ENCODE assay signal across 9 cellular contexts in the genomic region with DNA sequence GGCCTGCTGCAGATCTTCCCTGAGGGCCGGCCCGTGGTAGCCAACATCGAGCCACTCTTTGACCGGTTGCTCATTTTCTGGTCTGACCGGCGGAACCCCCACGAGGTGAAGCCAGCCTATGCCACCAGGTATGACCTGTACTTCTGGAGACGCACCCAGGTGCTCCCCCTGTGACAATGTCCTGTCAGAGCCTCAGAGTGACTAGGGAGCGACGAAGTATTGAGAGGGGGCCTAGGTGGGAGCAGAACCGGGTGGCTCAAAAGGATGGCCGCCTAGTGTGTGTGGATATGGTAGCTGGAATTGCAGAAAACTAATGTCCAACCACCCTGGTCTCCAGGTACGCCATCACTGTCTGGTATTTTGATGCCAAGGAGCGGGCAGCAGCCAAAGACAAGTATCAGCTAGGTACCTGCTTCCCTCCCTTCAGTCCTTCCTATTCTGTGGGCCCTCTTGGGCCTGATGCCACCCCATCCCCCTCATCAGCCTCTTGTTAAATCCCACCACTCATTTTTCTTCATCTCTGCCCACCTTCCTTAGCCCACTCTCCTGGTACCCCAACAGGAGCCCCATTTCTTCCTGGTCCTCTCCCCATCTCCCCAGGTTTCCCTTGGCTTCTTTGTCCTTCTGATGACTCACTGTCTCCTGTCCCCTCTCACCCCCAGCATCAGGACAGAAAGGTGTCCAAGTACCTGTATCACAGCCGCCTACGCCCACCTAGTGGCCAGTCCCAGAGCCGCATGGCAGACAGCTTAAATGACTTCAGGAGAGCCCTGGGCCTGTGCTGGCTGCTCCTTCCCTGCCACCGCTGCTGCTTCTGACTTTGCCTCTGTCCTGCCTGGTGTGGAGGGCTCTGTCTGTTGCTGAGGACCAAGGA. TPM values are rescaled to one million over a fixed set of nuclear protein-coding genes. Genes with fewer than 3 reads are reported as not detected.
A peak's percentile ranks its signal among the peaks of the same experiment; 100 is the strongest.
DNase-seq lines count a peak whose midpoint lies in the region; ATAC-seq and TF ChIP-seq lines count a peak whose summit lies in the region.
"Had no signal": no experiment of that assay in that cellular context is flagged by ENCODE, and none has a peak within 500 bp of the region (broad histone marks: within the 10 kb centered on the region; RNA-seq: fewer than 3 reads in every experiment).

No MANE protein-coding gene starts in this region.

- H3K27ac ChIP-seq in adrenal gland (peak overlapping the region in 3 of 5 donors; percentile 46 to 94 (median 90)), right lobe of liver (peak overlapping the region in 1 of 3 donors; percentile 2)

- H3K4me3 ChIP-seq in AG04449 (ENCODE audit: low read depth, low read length) (no peak overlapping the region), adrenal gland (no peak overlapping the region), right lobe of liver (no peak overlapping the region)

- CTCF ChIA-PET in AG04449 (lab: Yijun Ruan, JAX), result interaction anchor here (0.7 to 5.6 kb wide), 22 partner anchors 9 to 155 kb away, joined by 3 to 58 read pairs (median 3); partner anchors contain the start of gene RAB4B

- DNase-seq in AG04449 (ENCODE audit: low read depth, low spot score) (no peak), GM13977 (ENCODE audit: low spot score) (no peak), adrenal gland (no peak), right lobe of liver (peak in 1 of 3 donors; percentile 56), hippocampal formation (lab: John Stamatoyannopoulos, UW) (no peak), activated gamma-delta T cell treated with Interleukin-2 at 50 U/mL for 16 hours (no peak)

- H3K36me3 ChIP-seq in adrenal gland (replicated peaks in 1 of 2) (peaks cover 0 to 30% of the 10 kb centered on the region in 2 donors), right lobe of liver (peaks cover 0 to 26% (median 9%) of the 10 kb centered on the region in 4 donors)

- intact Hi-C loops in adrenal gland (cut with DNase I), result loop anchor here in 1 of 2 donors (5.0 kb wide), 1 partner anchor 145 kb away; no protein-coding TSS in a partner anchor
- intact Hi-C loops in right lobe of liver (cut with DNase I), result loop anchor here in 1 of 2 donors (10.0 kb wide), 1 partner anchor 143 kb away; no protein-coding TSS in a partner anchor

- 71 to 78% (median 75%) methylated on average over 14 to 18 of the region's 18 CpGs for WGBS in adrenal gland, 4 donors
- 70% methylated on average over 7 of the region's 18 CpGs for WGBS in right lobe of liver (ENCODE audit: insufficient coverage, low coverage, low lambda C conversion rate, missing lambda C conversion rate)

- TF ChIP-seq POLR2A in adrenal gland (IDR thresholded peaks at IDR 0.05), result no peak
- TF ChIP-seq POLR2A in right lobe of liver (IDR thresholded peaks at IDR 0.05), result no peak

- H3K4me1 ChIP-seq in adrenal gland (replicated peaks in 1 of 2) (peaks cover 35 to 73% of the 10 kb centered on the region in 2 donors), right lobe of liver (peaks cover 0 to 39% (median 18%) of the 10 kb centered on the region in 4 donors)

- ATAC-seq in right lobe of liver (no peak), HG02852 (IDR thresholded peaks at IDR 0.05; ENCODE audit: unreplicated experiment) (no peak)
- no peak for ATAC-seq in activated CD4-positive, CD25-positive, alpha-beta regulatory T cell treated with anti-CD3 and anti-CD28 coated beads, Interleukin-2, amount 50 U/mL, for 24 hours

- in situ Hi-C loops in GM13977 (cut with MboI; ENCODE audit: low pct_unique_long_range_greater_than_20kb, low sequenced_read_pairs, unreplicated experiment), result no loop called here

- POLR2A ChIA-PET in AG04449 (lab: Yijun Ruan, JAX), result interaction anchor here (1.1 kb wide), 1 partner anchor 13 kb away, joined by 4 read pairs; no protein-coding TSS in a partner anchor

- TF ChIP-seq CTCF in AG04449 (IDR thresholded peaks at IDR 0.05; ENCODE audit: insufficient read depth, low read length, missing control alignments) (peak; percentile 24), GM13977 (IDR thresholded peaks at IDR 0.05; ENCODE audit: extremely low read depth, insufficient read depth, missing control alignments) (peak; percentile 22), adrenal gland (IDR thresholded peaks at IDR 0.05) (peak in 5 of 6 experiments; percentile 0 to 17 (median 9)), right lobe of liver (IDR thresholded peaks at IDR 0.05) (peak; percentile 13 to 23 (median 19))

- H3K27me3 ChIP-seq in adrenal gland (no peaks in the 10 kb centered on the region), right lobe of liver (no peaks in the 10 kb centered on the region)

- H3K9me3 ChIP-seq in adrenal gland (replicated peaks in 1 of 3) (no peaks in the 10 kb centered on the region), right lobe of liver (no peaks in the 10 kb centered on the region)

RNA-seq across cellular contexts. Expression of gene EGLN2, which starts 8.4 kb away (rescaled TPM):
- total RNA-seq in adrenal gland (100 to 1,000 TPM in 5 of 8 donors, 10 to 100 TPM in 3; 79.2 to 116 (median 104) TPM), right lobe of liver (10 to 100 TPM; 34.5 to 47.0 (median 37.4) TPM)
- 100 to 1,000 TPM in 1 of 3 donors, 10 to 100 TPM in 2; 53.1 to 122 (median 98.7) TPM for polyA plus RNA-seq in adrenal gland

RNA-seq across cellular contexts. Expression of gene RAB4B, which starts 29.3 kb away (rescaled TPM):
- total RNA-seq in adrenal gland (100 to 1,000 TPM in 1 of 8 donors, 10 to 100 TPM in 7; 41.4 to 105 (median 68.2) TPM), right lobe of liver (10 to 100 TPM in 3 of 6 experiments, 1 to 10 TPM in 3; 6.4 to 17.2 (median 10.2) TPM)
- 100 to 1,000 TPM in 1 of 3 donors, 10 to 100 TPM in 2; 25.8 to 135 (median 97.5) TPM for polyA plus RNA-seq in adrenal gland

RNA-seq across cellular contexts. Expression of gene MIA, which starts 32.1 kb away (rescaled TPM):
- 1 to 10 TPM in 2 of 8 donors, under 1 TPM in 1, not detected in 5; 0.74 to 9.2 (median 1.0) TPM for total RNA-seq in adrenal gland
- polyA plus RNA-seq in adrenal gland, result 1 to 10 TPM in 2 of 3 donors, not detected in 1; 8.3 to 8.7 TPM
- total RNA-seq in right lobe of liver, result 1 to 10 TPM in 2 of 6 experiments, under 1 TPM in 1, not detected in 3; 0.86 to 1.9 (median 1.1) TPM
- total RNA-seq: ureter had no signal

RNA-seq across cellular contexts. Expression of gene CYP2A6, which starts 42.9 kb away (rescaled TPM):
- total RNA-seq in adrenal gland, result 1 to 10 TPM in 3 of 8 donors, under 1 TPM in 4, not detected in 1; 0.18 to 2.1 (median 0.84) TPM
- polyA plus RNA-seq in adrenal gland, result 1 to 10 TPM in 1 of 3 donors, under 1 TPM in 2; 0.51 to 1.7 (median 0.57) TPM
- 1,000 to 10,000 TPM in 3 of 6 experiments, 100 to 1,000 TPM in 1, 10 to 100 TPM in 2; 73.6 to 3,618 (median 1,239) TPM for total RNA-seq in right lobe of liver
- total RNA-seq: ureter had no signal

RNA-seq across cellular contexts. Expression of gene SNRPA, which starts 56.4 kb away (rescaled TPM):
- total RNA-seq in adrenal gland (10 to 100 TPM; 18.5 to 91.3 (median 57.3) TPM), right lobe of liver (10 to 100 TPM; 21.4 to 33.1 (median 24.7) TPM)
- 100 to 1,000 TPM in 2 of 3 donors, 10 to 100 TPM in 1; 92.1 to 176 (median 164) TPM for polyA plus RNA-seq in adrenal gland
